8 cellular contexts compared by ENCODE assay signal in genomic region chr19:54448774-54449700, GRCh38. TPM values are rescaled to one million over a fixed set of nuclear protein-coding genes. Genes with fewer than 3 reads are reported as not detected.
DNase-seq lines count a peak whose midpoint lies in the region; ATAC-seq and TF ChIP-seq lines count a peak whose summit lies in the region.

Gene LENG8 (plus strand): TSS chr19:54449199. CDS start chr19:54451345, 2,146 bp downstream.

- H3K27ac ChIP-seq in angular gyrus (ENCODE audit: low read depth, low read length): peak within 1 kb of the TSS; percentile 99
- H3K27ac ChIP-seq in right atrium auricular region: peak within 1 kb of the TSS; percentile 95 to 98
- H3K27ac ChIP-seq in vagina: peak within 1 kb of the TSS; percentile 95

- intact Hi-C loops in vagina (cut with DNase I): no loop called here

- TF ChIP-seq CTCF in right atrium auricular region (IDR thresholded peaks at IDR 0.05) (no peak), vagina (IDR thresholded peaks at IDR 0.05) (no peak)

- H3K36me3 ChIP-seq in right atrium auricular region (peaks cover 37% of the 10 kb centered on the region), vagina (peaks cover 2 to 38% of the 10 kb centered on the region in 2 donors)

- peak; percentile 93 to 95 for DNase-seq in NCI-H187 (lab: John Stamatoyannopoulos, UW)
- DNase-seq in T-helper 2 cell: peak; percentile 92 to 99 (median 97)
- DNase-seq in right atrium auricular region (ENCODE audit: low spot score): peak; percentile 99
- peak; percentile 99 for DNase-seq in putamen (ENCODE audit: low spot score)
- peak in 1 of 2 donors; percentile 99 for DNase-seq in vagina (ENCODE audit: extremely low spot score in 2 of 2)

- H3K9me3 ChIP-seq in right atrium auricular region (no peaks in the 10 kb centered on the region), vagina (no peaks in the 10 kb centered on the region)

- H3K4me1 ChIP-seq in right atrium auricular region (peaks cover 0 to 51% of the 10 kb centered on the region in 2 donors), vagina (peaks cover 55% of the 10 kb centered on the region)

- peak within 1 kb of the TSS; percentile 69 to 94 for H3K4me3 ChIP-seq in right atrium auricular region
- H3K4me3 ChIP-seq in vagina: peak within 1 kb of the TSS; percentile 62 to 90

- ATAC-seq in GM18498 (IDR thresholded peaks at IDR 0.05; ENCODE audit: unreplicated experiment) (peak; percentile 87), HG02938 (IDR thresholded peaks at IDR 0.05; ENCODE audit: unreplicated experiment) (peak; percentile 85)

- TF ChIP-seq POLR2A in vagina (IDR thresholded peaks at IDR 0.05): peak in 1 of 2 donors; percentile 90

- H3K27me3 ChIP-seq in right atrium auricular region (no peaks in the 10 kb centered on the region), vagina (no peaks in the 10 kb centered on the region)

RNA-seq across cellular contexts. Expression of gene LENG8, which starts in this region (rescaled TPM):
- 10 to 100 TPM; 32.1 to 36.4 TPM for total RNA-seq in right atrium auricular region
- total RNA-seq in vagina: 129 TPM
